Comparison of ENCODE assay signal across 1 cellular context in the genomic region with DNA sequence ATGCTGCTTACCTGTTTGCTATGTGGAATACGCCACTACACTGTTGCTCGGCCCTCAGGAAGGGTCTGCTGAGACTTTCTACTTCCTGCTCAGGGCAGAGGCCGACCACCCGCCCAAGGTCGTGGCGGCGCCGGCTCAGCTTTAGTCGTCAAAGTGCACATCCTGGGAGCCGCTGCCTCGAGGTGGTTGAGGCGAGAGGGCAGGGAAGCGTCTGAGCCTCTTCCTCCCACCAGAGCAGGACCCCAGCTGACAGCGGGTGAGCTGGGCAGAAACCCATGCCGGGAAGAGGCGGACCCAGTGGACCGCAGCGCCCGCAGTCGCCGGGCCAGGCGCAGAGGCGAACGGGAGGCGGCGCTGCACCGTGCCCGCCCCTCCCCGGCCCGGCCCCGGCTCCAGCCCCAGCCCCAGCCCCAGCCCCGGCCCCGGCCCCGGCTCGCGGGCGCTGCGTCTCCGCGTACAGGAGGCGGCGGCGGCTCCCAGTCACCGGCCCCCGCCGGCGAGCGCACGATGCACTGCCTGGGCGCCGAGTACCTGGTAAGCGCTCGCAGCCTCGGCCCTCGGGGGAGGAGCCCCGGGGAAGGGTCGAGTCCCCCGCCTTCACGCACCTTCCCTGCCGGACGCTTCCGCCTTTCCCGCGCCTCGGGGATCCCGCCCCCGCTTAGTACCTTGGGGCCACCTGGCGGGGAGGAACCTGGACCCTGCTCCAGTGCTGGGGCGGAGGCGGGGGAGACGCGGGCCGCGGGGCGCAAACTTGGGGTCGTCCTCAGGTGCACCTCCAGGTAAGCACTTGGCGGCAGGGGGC.
TF ChIP-seq lines count a peak whose summit lies in the region.

A gene with protein sequence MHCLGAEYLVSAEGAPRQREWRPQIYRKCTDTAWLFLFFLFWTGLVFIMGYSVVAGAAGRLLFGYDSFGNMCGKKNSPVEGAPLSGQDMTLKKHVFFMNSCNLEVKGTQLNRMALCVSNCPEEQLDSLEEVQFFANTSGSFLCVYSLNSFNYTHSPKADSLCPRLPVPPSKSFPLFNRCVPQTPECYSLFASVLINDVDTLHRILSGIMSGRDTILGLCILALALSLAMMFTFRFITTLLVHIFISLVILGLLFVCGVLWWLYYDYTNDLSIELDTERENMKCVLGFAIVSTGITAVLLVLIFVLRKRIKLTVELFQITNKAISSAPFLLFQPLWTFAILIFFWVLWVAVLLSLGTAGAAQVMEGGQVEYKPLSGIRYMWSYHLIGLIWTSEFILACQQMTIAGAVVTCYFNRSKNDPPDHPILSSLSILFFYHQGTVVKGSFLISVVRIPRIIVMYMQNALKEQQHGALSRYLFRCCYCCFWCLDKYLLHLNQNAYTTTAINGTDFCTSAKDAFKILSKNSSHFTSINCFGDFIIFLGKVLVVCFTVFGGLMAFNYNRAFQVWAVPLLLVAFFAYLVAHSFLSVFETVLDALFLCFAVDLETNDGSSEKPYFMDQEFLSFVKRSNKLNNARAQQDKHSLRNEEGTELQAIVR (plus strand): TSS at position 413 of the 802 bp plus-strand sequence. CDS start 95 bp downstream, at position 508.

TF ChIP-seq in HCT116, 20 proteins besides CTCF, POLR2A, EP300 and RAD21:
- TF ChIP-seq, protein P1, sequence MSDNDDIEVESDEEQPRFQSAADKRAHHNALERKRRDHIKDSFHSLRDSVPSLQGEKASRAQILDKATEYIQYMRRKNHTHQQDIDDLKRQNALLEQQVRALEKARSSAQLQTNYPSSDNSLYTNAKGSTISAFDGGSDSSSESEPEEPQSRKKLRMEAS (IDR thresholded peaks at IDR 0.05) = 0 out of 2 replicates have a peak, but pooled peaks have one; percentile 38
- TF ChIP-seq, protein P2, sequence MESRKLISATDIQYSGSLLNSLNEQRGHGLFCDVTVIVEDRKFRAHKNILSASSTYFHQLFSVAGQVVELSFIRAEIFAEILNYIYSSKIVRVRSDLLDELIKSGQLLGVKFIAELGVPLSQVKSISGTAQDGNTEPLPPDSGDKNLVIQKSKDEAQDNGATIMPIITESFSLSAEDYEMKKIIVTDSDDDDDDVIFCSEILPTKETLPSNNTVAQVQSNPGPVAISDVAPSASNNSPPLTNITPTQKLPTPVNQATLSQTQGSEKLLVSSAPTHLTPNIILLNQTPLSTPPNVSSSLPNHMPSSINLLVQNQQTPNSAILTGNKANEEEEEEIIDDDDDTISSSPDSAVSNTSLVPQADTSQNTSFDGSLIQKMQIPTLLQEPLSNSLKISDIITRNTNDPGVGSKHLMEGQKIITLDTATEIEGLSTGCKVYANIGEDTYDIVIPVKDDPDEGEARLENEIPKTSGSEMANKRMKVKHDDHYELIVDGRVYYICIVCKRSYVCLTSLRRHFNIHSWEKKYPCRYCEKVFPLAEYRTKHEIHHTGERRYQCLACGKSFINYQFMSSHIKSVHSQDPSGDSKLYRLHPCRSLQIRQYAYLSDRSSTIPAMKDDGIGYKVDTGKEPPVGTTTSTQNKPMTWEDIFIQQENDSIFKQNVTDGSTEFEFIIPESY (IDR thresholded peaks at IDR 0.05; ENCODE audit: extremely low read depth, insufficient replicate concordance, low read length) = no peak
- peak; percentile 33 for TF ChIP-seq ZFX (IDR thresholded peaks at IDR 0.05)
- TF ChIP-seq ZNF274 (IDR thresholded peaks at IDR 0.05; ENCODE audit: low read depth, low read length) = no peak
- TF ChIP-seq FOSL1 (IDR thresholded peaks at IDR 0.05; ENCODE audit: low read depth) = no peak
- peak; percentile 78 for TF ChIP-seq EGR1 (IDR thresholded peaks at IDR 0.05; ENCODE audit: low read depth)
- no peak for TF ChIP-seq EZH2phosphoT487 (IDR thresholded peaks at IDR 0.05; ENCODE audit: borderline replicate concordance)
- peak; percentile 57; the same call in 1 of the 2 replicates for TF ChIP-seq POLR2AphosphoS5 (IDR thresholded peaks at IDR 0.05; ENCODE audit: low read depth, low read length)
- TF ChIP-seq SIN3A (IDR thresholded peaks at IDR 0.05; ENCODE audit: low read depth) = no peak
- no peak for TF ChIP-seq EZH2 (IDR thresholded peaks at IDR 0.05)
